1 cellular context compared by ENCODE assay signal in the genomic region with DNA sequence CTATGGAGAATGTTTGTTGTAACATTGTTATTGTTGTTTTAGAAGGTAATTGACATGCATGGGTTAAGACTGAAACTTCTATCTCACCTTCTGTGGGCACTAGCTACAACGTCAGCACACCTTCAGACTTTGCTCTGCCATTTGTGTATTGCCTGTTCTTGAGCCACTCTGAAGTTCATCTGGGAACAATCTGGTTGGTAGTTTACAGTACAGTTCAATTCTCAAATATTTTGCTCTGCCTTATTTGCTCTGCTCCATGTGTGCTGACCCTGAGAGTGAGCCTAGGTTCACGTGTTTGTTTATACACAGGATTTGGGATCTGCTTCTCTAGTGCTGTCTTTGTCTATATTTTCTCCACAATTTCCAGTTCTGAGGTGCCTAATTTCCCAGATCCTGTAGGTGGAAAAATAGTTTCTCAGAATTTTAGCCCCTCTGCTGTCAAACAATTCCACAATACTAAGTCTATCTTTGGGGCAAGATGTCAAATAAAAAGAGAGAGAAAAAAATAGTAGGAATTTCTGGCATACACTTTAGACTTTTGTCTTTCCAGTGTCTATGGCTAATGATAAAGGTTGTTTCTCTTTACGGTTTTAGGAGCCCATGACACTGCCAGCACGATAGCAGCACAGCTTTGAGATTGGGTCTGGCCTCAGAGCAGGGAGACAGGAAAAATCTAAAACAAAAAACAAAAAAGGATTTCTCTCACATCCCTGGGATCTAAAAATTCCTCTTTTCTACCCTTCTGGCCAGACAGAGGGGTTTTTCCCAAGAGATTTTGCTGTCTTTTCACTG.
TF ChIP-seq lines count a peak whose summit lies in the region.

No MANE protein-coding gene starts in this region.

TF ChIP-seq in HepG2, 621 proteins besides CTCF, POLR2A, EP300 and RAD21 (continued from another document and continues in another):
- TF ChIP-seq, protein P1, sequence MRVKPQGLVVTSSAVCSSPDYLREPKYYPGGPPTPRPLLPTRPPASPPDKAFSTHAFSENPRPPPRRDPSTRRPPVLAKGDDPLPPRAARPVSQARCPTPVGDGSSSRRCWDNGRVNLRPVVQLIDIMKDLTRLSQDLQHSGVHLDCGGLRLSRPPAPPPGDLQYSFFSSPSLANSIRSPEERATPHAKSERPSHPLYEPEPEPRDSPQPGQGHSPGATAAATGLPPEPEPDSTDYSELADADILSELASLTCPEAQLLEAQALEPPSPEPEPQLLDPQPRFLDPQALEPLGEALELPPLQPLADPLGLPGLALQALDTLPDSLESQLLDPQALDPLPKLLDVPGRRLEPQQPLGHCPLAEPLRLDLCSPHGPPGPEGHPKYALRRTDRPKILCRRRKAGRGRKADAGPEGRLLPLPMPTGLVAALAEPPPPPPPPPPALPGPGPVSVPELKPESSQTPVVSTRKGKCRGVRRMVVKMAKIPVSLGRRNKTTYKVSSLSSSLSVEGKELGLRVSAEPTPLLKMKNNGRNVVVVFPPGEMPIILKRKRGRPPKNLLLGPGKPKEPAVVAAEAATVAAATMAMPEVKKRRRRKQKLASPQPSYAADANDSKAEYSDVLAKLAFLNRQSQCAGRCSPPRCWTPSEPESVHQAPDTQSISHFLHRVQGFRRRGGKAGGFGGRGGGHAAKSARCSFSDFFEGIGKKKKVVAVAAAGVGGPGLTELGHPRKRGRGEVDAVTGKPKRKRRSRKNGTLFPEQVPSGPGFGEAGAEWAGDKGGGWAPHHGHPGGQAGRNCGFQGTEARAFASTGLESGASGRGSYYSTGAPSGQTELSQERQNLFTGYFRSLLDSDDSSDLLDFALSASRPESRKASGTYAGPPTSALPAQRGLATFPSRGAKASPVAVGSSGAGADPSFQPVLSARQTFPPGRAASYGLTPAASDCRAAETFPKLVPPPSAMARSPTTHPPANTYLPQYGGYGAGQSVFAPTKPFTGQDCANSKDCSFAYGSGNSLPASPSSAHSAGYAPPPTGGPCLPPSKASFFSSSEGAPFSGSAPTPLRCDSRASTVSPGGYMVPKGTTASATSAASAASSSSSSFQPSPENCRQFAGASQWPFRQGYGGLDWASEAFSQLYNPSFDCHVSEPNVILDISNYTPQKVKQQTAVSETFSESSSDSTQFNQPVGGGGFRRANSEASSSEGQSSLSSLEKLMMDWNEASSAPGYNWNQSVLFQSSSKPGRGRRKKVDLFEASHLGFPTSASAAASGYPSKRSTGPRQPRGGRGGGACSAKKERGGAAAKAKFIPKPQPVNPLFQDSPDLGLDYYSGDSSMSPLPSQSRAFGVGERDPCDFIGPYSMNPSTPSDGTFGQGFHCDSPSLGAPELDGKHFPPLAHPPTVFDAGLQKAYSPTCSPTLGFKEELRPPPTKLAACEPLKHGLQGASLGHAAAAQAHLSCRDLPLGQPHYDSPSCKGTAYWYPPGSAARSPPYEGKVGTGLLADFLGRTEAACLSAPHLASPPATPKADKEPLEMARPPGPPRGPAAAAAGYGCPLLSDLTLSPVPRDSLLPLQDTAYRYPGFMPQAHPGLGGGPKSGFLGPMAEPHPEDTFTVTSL (CRISPR knock-in tag; IDR thresholded peaks at IDR 0.05; ENCODE audit: borderline replicate concordance): peak; percentile 79; the same call in 1 of the 2 replicates
- TF ChIP-seq, protein P2, sequence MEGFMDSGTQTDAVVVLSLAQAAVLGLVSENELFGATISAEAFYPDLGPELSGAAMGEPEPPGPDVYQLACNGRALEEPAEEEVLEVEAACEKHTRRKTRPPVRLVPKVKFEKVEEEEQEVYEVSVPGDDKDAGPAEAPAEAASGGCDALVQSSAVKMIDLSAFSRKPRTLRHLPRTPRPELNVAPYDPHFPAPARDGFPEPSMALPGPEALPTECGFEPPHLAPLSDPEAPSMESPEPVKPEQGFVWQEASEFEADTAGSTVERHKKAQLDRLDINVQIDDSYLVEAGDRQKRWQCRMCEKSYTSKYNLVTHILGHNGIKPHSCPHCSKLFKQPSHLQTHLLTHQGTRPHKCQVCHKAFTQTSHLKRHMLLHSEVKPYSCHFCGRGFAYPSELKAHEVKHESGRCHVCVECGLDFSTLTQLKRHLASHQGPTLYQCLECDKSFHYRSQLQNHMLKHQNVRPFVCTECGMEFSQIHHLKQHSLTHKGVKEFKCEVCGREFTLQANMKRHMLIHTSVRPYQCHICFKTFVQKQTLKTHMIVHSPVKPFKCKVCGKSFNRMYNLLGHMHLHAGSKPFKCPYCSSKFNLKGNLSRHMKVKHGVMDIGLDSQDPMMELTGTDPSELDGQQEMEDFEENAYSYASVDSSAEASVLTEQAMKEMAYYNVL (CRISPR knock-in tag; IDR thresholded peaks at IDR 0.05; ENCODE audit: borderline replicate concordance): peak; percentile 58; the same call in 1 of the 2 replicates
- TF ChIP-seq ASH2L (IDR thresholded peaks at IDR 0.05; ENCODE audit: insufficient read length, low read depth, low read length) (peak; percentile 23), YEATS4 (CRISPR knock-in tag; IDR thresholded peaks at IDR 0.05; ENCODE audit: borderline replicate concordance) (peak; percentile 59), AGO1 (IDR thresholded peaks at IDR 0.05; ENCODE audit: low read depth, low read length, poor library complexity, severe bottlenecking) (no peak), ZNF552 (CRISPR knock-in tag; IDR thresholded peaks at IDR 0.05; ENCODE audit: borderline replicate concordance) (no peak), NFIC (IDR thresholded peaks at IDR 0.05; ENCODE audit: low read length) (0 out of 2 replicates have a peak, but pooled peaks have one; percentile 19), SNAPC2 (CRISPR knock-in tag; IDR thresholded peaks at IDR 0.05) (peak; percentile 36; the same call in 1 of the 2 replicates), IRF2 (CRISPR knock-in tag; IDR thresholded peaks at IDR 0.05) (0 out of 2 replicates have a peak, but pooled peaks have one; percentile 20), GFI1 (CRISPR knock-in tag; IDR thresholded peaks at IDR 0.05; ENCODE audit: borderline replicate concordance) (peak; percentile 69), ZFP41 (CRISPR knock-in tag; IDR thresholded peaks at IDR 0.05; ENCODE audit: borderline replicate concordance) (no peak), ZNF484 (CRISPR knock-in tag; IDR thresholded peaks at IDR 0.05; ENCODE audit: borderline replicate concordance, low read depth) (no peak), KLF11 (CRISPR knock-in tag; IDR thresholded peaks at IDR 0.05) (no peak), PCBP1 (IDR thresholded peaks at IDR 0.05; ENCODE audit: borderline replicate concordance, low read depth, low read length) (no peak), DPF2 (CRISPR knock-in tag; IDR thresholded peaks at IDR 0.05; ENCODE audit: borderline replicate concordance, low read depth) (peak; percentile 77), ZBTB20 (CRISPR knock-in tag; IDR thresholded peaks at IDR 0.05; ENCODE audit: borderline replicate concordance, low read depth) (peak; percentile 40; the same call in 1 of the 2 replicates), ISL2 (CRISPR knock-in tag; IDR thresholded peaks at IDR 0.05) (peak; percentile 45; the same call in 1 of the 2 replicates), XRCC5 (optimal IDR thresholded peaks at IDR 0.05; ENCODE audit: low read length) (no peak), FOXA1 (IDR thresholded peaks at IDR 0.05) (no peak), FOXA1 (CRISPR knock-in tag; IDR thresholded peaks at IDR 0.05) (0 out of 2 replicates have a peak, but pooled peaks have one; percentile 8), HMG20A (CRISPR knock-in tag; IDR thresholded peaks at IDR 0.05; ENCODE audit: borderline replicate concordance) (peak; percentile 18; the same call in 1 of the 2 replicates), CREM (IDR thresholded peaks at IDR 0.05) (peak; percentile 58; the same call in 1 of the 2 replicates), CREM (CRISPR knock-in tag; IDR thresholded peaks at IDR 0.05) (no peak), ZNF282 (IDR thresholded peaks at IDR 0.05; ENCODE audit: partially characterized antibody) (no peak), THYN1 (CRISPR knock-in tag; IDR thresholded peaks at IDR 0.05; ENCODE audit: borderline replicate concordance, low read depth) (no peak), RAD51 (IDR thresholded peaks at IDR 0.05; ENCODE audit: borderline replicate concordance) (no peak), REPIN1 (CRISPR knock-in tag; IDR thresholded peaks at IDR 0.05; ENCODE audit: borderline replicate concordance, low read depth) (peak; percentile 79; the same call in 1 of the 2 replicates), TEAD3 (CRISPR knock-in tag; optimal IDR thresholded peaks at IDR 0.05; ENCODE audit: borderline replicate concordance) (peak; percentile 51), MIXL1 (CRISPR knock-in tag; IDR thresholded peaks at IDR 0.05) (peak; percentile 47; the same call in 1 of the 2 replicates)
- TF ChIP-seq, protein P3, sequence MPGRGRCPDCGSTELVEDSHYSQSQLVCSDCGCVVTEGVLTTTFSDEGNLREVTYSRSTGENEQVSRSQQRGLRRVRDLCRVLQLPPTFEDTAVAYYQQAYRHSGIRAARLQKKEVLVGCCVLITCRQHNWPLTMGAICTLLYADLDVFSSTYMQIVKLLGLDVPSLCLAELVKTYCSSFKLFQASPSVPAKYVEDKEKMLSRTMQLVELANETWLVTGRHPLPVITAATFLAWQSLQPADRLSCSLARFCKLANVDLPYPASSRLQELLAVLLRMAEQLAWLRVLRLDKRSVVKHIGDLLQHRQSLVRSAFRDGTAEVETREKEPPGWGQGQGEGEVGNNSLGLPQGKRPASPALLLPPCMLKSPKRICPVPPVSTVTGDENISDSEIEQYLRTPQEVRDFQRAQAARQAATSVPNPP (CRISPR knock-in tag; IDR thresholded peaks at IDR 0.05): 0 out of 2 replicates have a peak, but pooled peaks have one; percentile 59
- TF ChIP-seq, protein P4, sequence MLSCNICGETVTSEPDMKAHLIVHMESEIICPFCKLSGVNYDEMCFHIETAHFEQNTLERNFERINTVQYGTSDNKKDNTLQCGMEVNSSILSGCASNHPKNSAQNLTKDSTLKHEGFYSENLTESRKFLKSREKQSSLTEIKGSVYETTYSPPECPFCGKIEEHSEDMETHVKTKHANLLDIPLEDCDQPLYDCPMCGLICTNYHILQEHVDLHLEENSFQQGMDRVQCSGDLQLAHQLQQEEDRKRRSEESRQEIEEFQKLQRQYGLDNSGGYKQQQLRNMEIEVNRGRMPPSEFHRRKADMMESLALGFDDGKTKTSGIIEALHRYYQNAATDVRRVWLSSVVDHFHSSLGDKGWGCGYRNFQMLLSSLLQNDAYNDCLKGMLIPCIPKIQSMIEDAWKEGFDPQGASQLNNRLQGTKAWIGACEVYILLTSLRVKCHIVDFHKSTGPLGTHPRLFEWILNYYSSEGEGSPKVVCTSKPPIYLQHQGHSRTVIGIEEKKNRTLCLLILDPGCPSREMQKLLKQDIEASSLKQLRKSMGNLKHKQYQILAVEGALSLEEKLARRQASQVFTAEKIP (CRISPR knock-in tag; IDR thresholded peaks at IDR 0.05; ENCODE audit: borderline replicate concordance): no peak
- TF ChIP-seq, protein P5, sequence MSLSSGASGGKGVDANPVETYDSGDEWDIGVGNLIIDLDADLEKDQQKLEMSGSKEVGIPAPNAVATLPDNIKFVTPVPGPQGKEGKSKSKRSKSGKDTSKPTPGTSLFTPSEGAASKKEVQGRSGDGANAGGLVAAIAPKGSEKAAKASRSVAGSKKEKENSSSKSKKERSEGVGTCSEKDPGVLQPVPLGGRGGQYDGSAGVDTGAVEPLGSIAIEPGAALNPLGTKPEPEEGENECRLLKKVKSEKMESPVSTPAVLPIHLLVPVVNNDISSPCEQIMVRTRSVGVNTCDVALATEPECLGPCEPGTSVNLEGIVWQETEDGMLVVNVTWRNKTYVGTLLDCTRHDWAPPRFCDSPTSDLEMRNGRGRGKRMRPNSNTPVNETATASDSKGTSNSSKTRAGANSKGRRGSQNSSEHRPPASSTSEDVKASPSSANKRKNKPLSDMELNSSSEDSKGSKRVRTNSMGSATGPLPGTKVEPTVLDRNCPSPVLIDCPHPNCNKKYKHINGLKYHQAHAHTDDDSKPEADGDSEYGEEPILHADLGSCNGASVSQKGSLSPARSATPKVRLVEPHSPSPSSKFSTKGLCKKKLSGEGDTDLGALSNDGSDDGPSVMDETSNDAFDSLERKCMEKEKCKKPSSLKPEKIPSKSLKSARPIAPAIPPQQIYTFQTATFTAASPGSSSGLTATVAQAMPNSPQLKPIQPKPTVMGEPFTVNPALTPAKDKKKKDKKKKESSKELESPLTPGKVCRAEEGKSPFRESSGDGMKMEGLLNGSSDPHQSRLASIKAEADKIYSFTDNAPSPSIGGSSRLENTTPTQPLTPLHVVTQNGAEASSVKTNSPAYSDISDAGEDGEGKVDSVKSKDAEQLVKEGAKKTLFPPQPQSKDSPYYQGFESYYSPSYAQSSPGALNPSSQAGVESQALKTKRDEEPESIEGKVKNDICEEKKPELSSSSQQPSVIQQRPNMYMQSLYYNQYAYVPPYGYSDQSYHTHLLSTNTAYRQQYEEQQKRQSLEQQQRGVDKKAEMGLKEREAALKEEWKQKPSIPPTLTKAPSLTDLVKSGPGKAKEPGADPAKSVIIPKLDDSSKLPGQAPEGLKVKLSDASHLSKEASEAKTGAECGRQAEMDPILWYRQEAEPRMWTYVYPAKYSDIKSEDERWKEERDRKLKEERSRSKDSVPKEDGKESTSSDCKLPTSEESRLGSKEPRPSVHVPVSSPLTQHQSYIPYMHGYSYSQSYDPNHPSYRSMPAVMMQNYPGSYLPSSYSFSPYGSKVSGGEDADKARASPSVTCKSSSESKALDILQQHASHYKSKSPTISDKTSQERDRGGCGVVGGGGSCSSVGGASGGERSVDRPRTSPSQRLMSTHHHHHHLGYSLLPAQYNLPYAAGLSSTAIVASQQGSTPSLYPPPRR (CRISPR knock-in tag; IDR thresholded peaks at IDR 0.05; ENCODE audit: borderline replicate concordance): peak; percentile 61; the same call in 1 of the 2 replicates
- TF ChIP-seq, protein P6, sequence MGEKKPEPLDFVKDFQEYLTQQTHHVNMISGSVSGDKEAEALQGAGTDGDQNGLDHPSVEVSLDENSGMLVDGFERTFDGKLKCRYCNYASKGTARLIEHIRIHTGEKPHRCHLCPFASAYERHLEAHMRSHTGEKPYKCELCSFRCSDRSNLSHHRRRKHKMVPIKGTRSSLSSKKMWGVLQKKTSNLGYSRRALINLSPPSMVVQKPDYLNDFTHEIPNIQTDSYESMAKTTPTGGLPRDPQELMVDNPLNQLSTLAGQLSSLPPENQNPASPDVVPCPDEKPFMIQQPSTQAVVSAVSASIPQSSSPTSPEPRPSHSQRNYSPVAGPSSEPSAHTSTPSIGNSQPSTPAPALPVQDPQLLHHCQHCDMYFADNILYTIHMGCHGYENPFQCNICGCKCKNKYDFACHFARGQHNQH (CRISPR knock-in tag; IDR thresholded peaks at IDR 0.05): peak; percentile 57; the same call in 1 of the 2 replicates
- TF ChIP-seq, protein P7, sequence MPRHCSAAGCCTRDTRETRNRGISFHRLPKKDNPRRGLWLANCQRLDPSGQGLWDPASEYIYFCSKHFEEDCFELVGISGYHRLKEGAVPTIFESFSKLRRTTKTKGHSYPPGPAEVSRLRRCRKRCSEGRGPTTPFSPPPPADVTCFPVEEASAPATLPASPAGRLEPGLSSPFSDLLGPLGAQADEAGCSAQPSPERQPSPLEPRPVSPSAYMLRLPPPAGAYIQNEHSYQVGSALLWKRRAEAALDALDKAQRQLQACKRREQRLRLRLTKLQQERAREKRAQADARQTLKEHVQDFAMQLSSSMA (CRISPR knock-in tag; IDR thresholded peaks at IDR 0.05): no peak
